19 cellular contexts compared by ENCODE assay signal in genomic region chr3:55857635-55858034, GRCh38.
DNase-seq lines count a peak whose midpoint lies in the region; ATAC-seq, FAIRE-seq and TF ChIP-seq lines count a peak whose summit lies in the region.
"Had no signal": no experiment of that assay in that cellular context is flagged by ENCODE, and none has a peak within 500 bp of the region (broad histone marks: within the 10 kb centered on the region; RNA-seq: fewer than 3 reads in every experiment).

No MANE protein-coding gene starts in this region.

- no peaks in the 10 kb centered on the region for H3K36me3 ChIP-seq in HepG2 (replicated peaks in 1 of 2; ENCODE audit: control insufficient read depth in 1 of 2, insufficient read depth in 2 of 2, low read length in 2 of 2)
- H3K36me3 ChIP-seq in right lobe of liver, result no peaks in the 10 kb centered on the region
- no peaks in the 10 kb centered on the region for H3K36me3 ChIP-seq in K562 (ENCODE audit: control insufficient read depth, insufficient read depth, low read length)
- H3K36me3 ChIP-seq in mesenchymal stem cell (ENCODE audit: control insufficient read depth in 1 of 2, insufficient read depth in 2 of 2, low read depth in 1 of 2, low read length in 2 of 2), result no peaks in the 10 kb centered on the region
- no peaks in the 10 kb centered on the region for H3K36me3 ChIP-seq in lower lobe of right lung
- H3K36me3 ChIP-seq: HAP-1 had no signal

- no peaks in the 10 kb centered on the region for H3K79me1 ChIP-seq in mesenchymal stem cell (replicated peaks; ENCODE audit: low read length, poor library complexity, severe bottlenecking)

- H2BK15ac ChIP-seq in mesenchymal stem cell (ENCODE audit: low read depth, poor library complexity, severe bottlenecking), result no peak overlapping the region

- FAIRE-seq in HepG2 (lab: Jason Lieb, UNC) (no peak), K562 (lab: Jason Lieb, UNC) (no peak)
- FAIRE-seq: G401.6, GM12892, H54 had no signal

- H3K27me3 ChIP-seq in HepG2 (ENCODE audit: control insufficient read depth in 1 of 2, insufficient read depth in 2 of 2, low read length in 2 of 2) (peaks cover 0 to 2% of the 10 kb centered on the region in 2 experiments; a peak in 1 of 5 replicates), right lobe of liver (no peaks in the 10 kb centered on the region), K562 (ENCODE audit: control insufficient read depth in 2 of 2, insufficient read depth in 2 of 2, low read length in 2 of 2) (no peaks in the 10 kb centered on the region), mesenchymal stem cell (ENCODE audit: control insufficient read depth in 1 of 2, insufficient read depth in 1 of 2, low read length in 2 of 2) (no peaks in the 10 kb centered on the region), lower lobe of right lung (ENCODE audit: low read depth) (no peaks in the 10 kb centered on the region)

- no peak overlapping the region for H3K4ac ChIP-seq in mesenchymal stem cell (ENCODE audit: low read depth in 1 of 2, low read length in 2 of 2)

- H3K4me3 ChIP-seq in HepG2 (replicated peaks in 1 of 3; ENCODE audit: insufficient read depth in 1 of 3, low read depth in 2 of 3, low read length in 3 of 3) (no peak overlapping the region), right lobe of liver (no peak overlapping the region), K562 (no peak overlapping the region), mesenchymal stem cell (ENCODE audit: insufficient read depth in 1 of 2, low read depth in 1 of 2, low read length in 2 of 2) (no peak overlapping the region), lower lobe of right lung (no peak overlapping the region)
- H3K4me3 ChIP-seq: GM23338, HAP-1 had no signal

- intact Hi-C loops in HepG2 (cut with micrococcal nuclease; ENCODE audit: unreplicated experiment) (no loop called here), right lobe of liver (cut with DNase I) (no loop called here), K562 (cut with micrococcal nuclease) (no loop called here), lower lobe of right lung (cut with DNase I) (no loop called here)

- ATAC-seq in HepG2 (no peak), right lobe of liver (no peak), K562 (no peak), lower lobe of right lung (no peak)
- ATAC-seq: CD8-positive, alpha-beta T cell; GM23338 had no signal

- H3K9me3 ChIP-seq in HepG2 (ENCODE audit: low read length) (no peaks in the 10 kb centered on the region), right lobe of liver (no peaks in the 10 kb centered on the region), K562 (replicated peaks; ENCODE audit: control insufficient read depth, insufficient read depth, low read depth, low read length) (no peaks in the 10 kb centered on the region), mesenchymal stem cell (ENCODE audit: control insufficient read depth, low read length) (no peaks in the 10 kb centered on the region), lower lobe of right lung (no peaks in the 10 kb centered on the region)
- H3K9me3 ChIP-seq: Caco-2, HAP-1 had no signal

- H3K23ac ChIP-seq in mesenchymal stem cell (ENCODE audit: low read length in 2 of 2), result no peak overlapping the region

- H3K18ac ChIP-seq in mesenchymal stem cell (ENCODE audit: low read depth in 1 of 2, low read length in 2 of 2), result peak overlapping the region; percentile 3 to 13

- 0% methylated on average over 2 of the region's 2 CpGs for WGBS in HepG2 (ENCODE audit: low lambda C conversion rate)
- WGBS in right lobe of liver (ENCODE audit: insufficient coverage, low coverage, low lambda C conversion rate, missing lambda C conversion rate), result 30% methylated on average over 1 of the region's 2 CpGs
- 0% methylated on average over 2 of the region's 2 CpGs for WGBS in K562 (ENCODE audit: insufficient coverage, low coverage, missing lambda C conversion rate)
- 95% methylated on average over 2 of the region's 2 CpGs for WGBS in mesenchymal stem cell

- H3K4me2 ChIP-seq in HepG2 (ENCODE audit: low read depth, low read length), result no peak overlapping the region
- H3K4me2 ChIP-seq in K562 (ENCODE audit: insufficient read depth, low read length), result no peak overlapping the region
- no peak overlapping the region for H3K4me2 ChIP-seq in mesenchymal stem cell (ENCODE audit: low read length, poor library complexity, severe bottlenecking)
- H3K4me2 ChIP-seq: GM23338 had no signal

- H2BK12ac ChIP-seq in mesenchymal stem cell (ENCODE audit: low read length in 2 of 2), result peak overlapping the region; percentile 20 to 83

- TF ChIP-seq RAD21 in HepG2 (CRISPR knock-in tag; IDR thresholded peaks at IDR 0.05) (no peak), K562 (CRISPR knock-in tag; conservative IDR thresholded peaks at IDR 0.05 in 1 of 2, IDR thresholded peaks at IDR 0.05 in 1 of 2) (no peak)

- no peak overlapping the region for H4K8ac ChIP-seq in mesenchymal stem cell (ENCODE audit: low read length)

- in situ Hi-C loops in HepG2 (cut with HindIII; ENCODE audit: extremely low pct_ligation_motif_present, low pct_unique_long_range_greater_than_20kb), result no loop called here
- in situ Hi-C loops in K562 (cut with MboI), result no loop called here

- no peaks in the 10 kb centered on the region for H3K79me2 ChIP-seq in HepG2 (ENCODE audit: insufficient read depth, low read length)
- H3K79me2 ChIP-seq in K562 (ENCODE audit: control insufficient read depth, insufficient read depth, low read length), result no peaks in the 10 kb centered on the region

- H4K20me1 ChIP-seq in HepG2 (ENCODE audit: insufficient read depth, low read length) (no peaks in the 10 kb centered on the region), K562 (replicated peaks; ENCODE audit: control insufficient read depth, insufficient read depth, low read length) (no peaks in the 10 kb centered on the region)

- TF ChIP-seq POLR2A in HepG2 (IDR thresholded peaks at IDR 0.05; ENCODE audit: insufficient read depth in 1 of 2, low read depth in 2 of 2, low read length in 2 of 2) (no peak), right lobe of liver (IDR thresholded peaks at IDR 0.05) (no peak), K562 (conservative IDR thresholded peaks at IDR 0.05) (no peak)

- H3K14ac ChIP-seq in mesenchymal stem cell (ENCODE audit: low read length in 2 of 2), result no peak overlapping the region

- H3K9ac ChIP-seq in HepG2 (ENCODE audit: insufficient read depth, low read depth, low read length), result no peak overlapping the region
- H3K9ac ChIP-seq in K562 (ENCODE audit: insufficient read depth in 1 of 2, low read depth in 2 of 2, low read length in 2 of 2), result no peak overlapping the region
- H3K9ac ChIP-seq in mesenchymal stem cell (ENCODE audit: low read length), result no peak overlapping the region

- no peak overlapping the region for H2AFZ ChIP-seq in HepG2 (ENCODE audit: low read length)
- no peak overlapping the region for H2AFZ ChIP-seq in K562 (ENCODE audit: low read depth, low read length)
- no peak overlapping the region for H2AFZ ChIP-seq in mesenchymal stem cell (ENCODE audit: low read depth, low read length)
- H2AFZ ChIP-seq: GM23338 had no signal

- H4K91ac ChIP-seq in mesenchymal stem cell (ENCODE audit: low read length), result no peak overlapping the region

- POLR2A ChIA-PET in HepG2 (lab: Yijun Ruan, JAX) (no interaction called here), K562 (lab: Yijun Ruan, JAX) (no interaction called here)

- no peak overlapping the region for H2AK5ac ChIP-seq in mesenchymal stem cell (ENCODE audit: low read length, severe bottlenecking)

- CTCF ChIA-PET in HepG2 (lab: Yijun Ruan, JAX; ENCODE audit: low intra/inter-chr PET ratio, low total read pairs), result no interaction called here
- CTCF ChIA-PET in K562 (lab: Yijun Ruan, JAX; ENCODE audit: low intra/inter-chr PET ratio), result no interaction called here

- H3K27ac ChIP-seq in HepG2 (ENCODE audit: extremely low read length, insufficient read depth, low read length) (no peak overlapping the region), right lobe of liver (no peak overlapping the region), K562 (ENCODE audit: extremely low read depth, low read depth, low read length) (no peak overlapping the region), mesenchymal stem cell (ENCODE audit: low read length, poor library complexity, severe bottlenecking) (no peak overlapping the region), lower lobe of right lung (no peak overlapping the region)

- no peak for DNase-seq in HepG2 (ENCODE audit: low spot score)
- no peak for DNase-seq in right lobe of liver
- no peak for DNase-seq in K562 (ENCODE audit: extremely low read depth in 1 of 4, low spot score in 3 of 4)
- no peak for DNase-seq in mesenchymal stem cell
- DNase-seq in NCI-H2029 (lab: John Stamatoyannopoulos, UW), result no peak
- no peak for DNase-seq in lower lobe of right lung
- no peak for DNase-seq in inferior parietal cortex (ENCODE audit: extremely low spot score)
- DNase-seq: 8988T; C1 segment of cervical spinal cord; Caco-2; CD8-positive, alpha-beta T cell; DMS153; DND-41; HFFc6 had no signal

- no peak overlapping the region for H2BK5ac ChIP-seq in mesenchymal stem cell (ENCODE audit: low read depth, low read length, poor library complexity, severe bottlenecking)

- BruUV-seq in HepG2 (replicated peaks; lab: Mats Ljungman, UMichigan), result no TSS peak
- BruUV-seq in K562 (replicated peaks; lab: Mats Ljungman, UMichigan), result no TSS peak

- H3K4me1 ChIP-seq in HepG2 (ENCODE audit: insufficient read depth, low read length) (no peaks in the 10 kb centered on the region), right lobe of liver (no peaks in the 10 kb centered on the region), K562 (replicated peaks in 1 of 2; ENCODE audit: control insufficient read depth in 2 of 2, insufficient read depth in 2 of 2, low read length in 2 of 2) (no peaks in the 10 kb centered on the region), mesenchymal stem cell (ENCODE audit: control insufficient read depth, insufficient read depth, low read depth, low read length) (no peaks in the 10 kb centered on the region), lower lobe of right lung (no peaks in the 10 kb centered on the region)
- H3K4me1 ChIP-seq: Caco-2 had no signal

- H2BK120ac ChIP-seq in mesenchymal stem cell (ENCODE audit: low read depth, low read length), result no peak overlapping the region

- TF ChIP-seq EP300 in HepG2 (IDR thresholded peaks at IDR 0.05; ENCODE audit: low read depth in 2 of 2, low read length in 2 of 2) (no peak), HepG2 (CRISPR knock-in tag; IDR thresholded peaks at IDR 0.05; ENCODE audit: borderline replicate concordance) (no peak), K562 (IDR thresholded peaks at IDR 0.05; ENCODE audit: low read length) (no peak)

- H3K9me1 ChIP-seq in K562 (ENCODE audit: control insufficient read depth, insufficient read depth, low read length), result no peaks in the 10 kb centered on the region

- TF ChIP-seq CTCF in HepG2 (CRISPR knock-in tag; IDR thresholded peaks at IDR 0.05), result no peak
- no peak for TF ChIP-seq CTCF in right lobe of liver (IDR thresholded peaks at IDR 0.05)
- no peak for TF ChIP-seq CTCF in K562 (IDR thresholded peaks at IDR 0.05 in 2 of 3, conservative IDR thresholded peaks at IDR 0.05 in 1 of 3; ENCODE audit: insufficient read depth in 2 of 3, low read depth in 1 of 3, low read length in 3 of 3)
- no peak for TF ChIP-seq CTCF in lower lobe of right lung (IDR thresholded peaks at IDR 0.05)

TF ChIP-seq in HepG2, 621 proteins besides CTCF, POLR2A, EP300 and RAD21 (continues in another document):
- TF ChIP-seq MAFK (conservative IDR thresholded peaks at IDR 0.05 in 1 of 2, IDR thresholded peaks at IDR 0.05 in 1 of 2; ENCODE audit: low read length in 2 of 2), result peak; percentile 94 to 98

TF ChIP-seq in K562, 482 proteins besides CTCF, POLR2A, EP300 and RAD21 (continues in another document):
- TF ChIP-seq ZNF766 (CRISPR knock-in tag; conservative IDR thresholded peaks at IDR 0.05) (no peak), ZKSCAN8 (CRISPR knock-in tag; IDR thresholded peaks at IDR 0.05) (no peak)

Comparison
In these comparisons a context has a peak if more than half of its experiments do, and no peak if none do; other contexts are left out.
1. Of the 241 proteins assayed by ChIP-seq in both HepG2 and K562: peak only in HepG2: none; only in K562: MAFG; in both: MAFF and MAFK; in neither: 238.